ENCODE assay signal across 9 cellular contexts in genomic region chr3:156552973-156553372, GRCh38. TPM values are rescaled to one million over a fixed set of nuclear protein-coding genes. Genes with fewer than 3 reads are reported as not detected.
DNase-seq lines count a peak whose midpoint lies in the region; ATAC-seq and TF ChIP-seq lines count a peak whose summit lies in the region.
"Had no signal": no experiment of that assay in that cellular context is flagged by ENCODE, and none has a peak within 500 bp of the region (broad histone marks: within the 10 kb centered on the region; RNA-seq: fewer than 3 reads in every experiment).

No MANE protein-coding gene starts in this region.

- POLR2A ChIA-PET in activated B cell treated with CpG ODN at 0.5 μM for 24 hours (lab: Charles Lee) = interaction anchor here (0.8 to 3.6 kb wide), 3 partner anchors 121 to 608 kb away, joined by 4 to 44 read pairs (median 30); partner anchors contain the start of gene TIPARP

- peak overlapping the region; percentile 55 for H3K4me3 Mint-ChIP-seq in activated B cell treated with CpG ODN at 0.5 μM for 24 hours

- H3K27ac Mint-ChIP-seq in activated B cell treated with CpG ODN at 0.5 μM for 24 hours = no peak overlapping the region

- H3K9me3 ChIP-seq in heart left ventricle (no peaks in the 10 kb centered on the region), subcutaneous abdominal adipose tissue (ENCODE audit: control insufficient read depth in 5 of 5, low read length in 5 of 5) (no peaks in the 10 kb centered on the region)

- H3K4me3 ChIP-seq in heart left ventricle (peak overlapping the region in 10 of 12 donors; percentile 4 to 98 (median 88)), foreskin fibroblast (ENCODE audit: low read depth in 1 of 2, low read length in 2 of 2) (peak overlapping the region; percentile 91 to 97), subcutaneous abdominal adipose tissue (ENCODE audit: low read depth in 1 of 5, low read length in 5 of 5) (peak overlapping the region in 4 of 5 donors; percentile 94 to 99 (median 96))

- no peaks in the 10 kb centered on the region for H3K9me3 Mint-ChIP-seq in activated B cell treated with CpG ODN at 0.5 μM for 24 hours

- H3K4me1 Mint-ChIP-seq in activated B cell treated with CpG ODN at 0.5 μM for 24 hours = peaks cover 37% of the 10 kb centered on the region

- no peaks in the 10 kb centered on the region for H3K27me3 ChIP-seq in heart left ventricle
- H3K27me3 ChIP-seq in subcutaneous abdominal adipose tissue (ENCODE audit: control insufficient read depth in 5 of 5, insufficient read depth in 4 of 5, low read length in 5 of 5) = no peaks in the 10 kb centered on the region

- ATAC-seq in heart left ventricle (no peak), left ventricle myocardium superior (no peak), activated B cell treated with CpG ODN at 0.5 μM for 24 hours (ENCODE audit: low read depth) (no peak)

- intact Hi-C loops in heart left ventricle (cut with DNase I) (loop anchor here in 7 of 10 donors (5.0 to 10.0 kb wide), 9 partner anchors 52 to 582 kb away; partner anchors contain the start of genes TIPARP (in 3 of the 7) and LEKR1 (in 2 of the 7)), left ventricle myocardium superior (cut with micrococcal nuclease) (loop anchor here (5.0 to 10.0 kb wide), 2 partner anchors 272 to 534 kb away; partner anchors contain the start of gene LEKR1), activated B cell treated with CpG ODN at 0.5 μM for 24 hours (cut with micrococcal nuclease) (no loop called here)

- DNase-seq in heart left ventricle = no peak
- DNase-seq in left ventricle myocardium superior = no peak
- DNase-seq in activated B cell treated with CpG ODN at 0.5 μM for 24 hours = no peak
- no peak for DNase-seq in foreskin fibroblast
- no peak for DNase-seq in H4 (ENCODE audit: low spot score)
- DNase-seq in SW 1271 (lab: John Stamatoyannopoulos, UW) = no peak
- no peak for DNase-seq in NCI-H1930 (lab: John Stamatoyannopoulos, UW)
- DNase-seq: NCI-H187 had no signal

- TF ChIP-seq CTCF in heart left ventricle (IDR thresholded peaks at IDR 0.05) = no peak
- no peak for TF ChIP-seq CTCF in activated B cell treated with CpG ODN at 0.5 μM for 24 hours (IDR thresholded peaks at IDR 0.05)
- no peak for TF ChIP-seq CTCF in foreskin fibroblast (IDR thresholded peaks at IDR 0.05; ENCODE audit: low read depth, low read length)

- H3K27ac ChIP-seq in heart left ventricle (peak overlapping the region in 2 of 12 donors; percentile 26 to 98), subcutaneous abdominal adipose tissue (ENCODE audit: low read depth, low read length) (no peak overlapping the region)

- H3K9ac ChIP-seq in subcutaneous abdominal adipose tissue (ENCODE audit: low read length in 5 of 5) = peak overlapping the region in 1 of 5 donors; percentile 96

- peaks cover 8 to 71% (median 58%) of the 10 kb centered on the region in 12 donors for H3K4me1 ChIP-seq in heart left ventricle
- peaks cover 0 to 42% (median 35%) of the 10 kb centered on the region in 5 donors for H3K4me1 ChIP-seq in subcutaneous abdominal adipose tissue (ENCODE audit: control insufficient read depth in 5 of 5, insufficient read depth in 5 of 5, low read length in 5 of 5)

- no peak for TF ChIP-seq POLR2A in heart left ventricle (IDR thresholded peaks at IDR 0.05)

- peaks cover 43% of the 10 kb centered on the region for H3K36me3 Mint-ChIP-seq in activated B cell treated with CpG ODN at 0.5 μM for 24 hours (ENCODE audit: low read depth)

- 51 to 69% (median 62%) methylated on average over 2 of the region's 2 CpGs for WGBS in heart left ventricle, 4 donors

- CTCF ChIA-PET in activated B cell treated with CpG ODN at 0.5 μM for 24 hours (lab: Charles Lee) = no interaction called here

- H3K36me3 ChIP-seq in heart left ventricle (peaks cover 0 to 53% (median 41%) of the 10 kb centered on the region in 9 donors), subcutaneous abdominal adipose tissue (ENCODE audit: control insufficient read depth in 5 of 5, insufficient read depth in 5 of 5, low read length in 5 of 5) (peaks cover 2 to 38% (median 21%) of the 10 kb centered on the region in 5 donors)

- H3K27me3 Mint-ChIP-seq in activated B cell treated with CpG ODN at 0.5 μM for 24 hours = no peaks in the 10 kb centered on the region

RNA-seq across cellular contexts. Expression of gene SSR3, which starts 1.9 kb away (rescaled TPM):
- total RNA-seq in heart left ventricle = 100 to 1,000 TPM; 171 to 456 (median 197) TPM
- 100 to 1,000 TPM; 112 to 900 TPM for polyA plus RNA-seq in heart left ventricle
- 223 TPM for total RNA-seq in left ventricle myocardium superior
- total RNA-seq in activated B cell treated with CpG ODN at 0.5 μM for 24 hours = 64.3 and 69.2 TPM in 2 replicates
- 185 and 215 TPM in 2 replicates for total RNA-seq in H4 (2014; rRNA removed; shearing (Covaris generic))
